ENCODE assay signal across 8 cellular contexts in genomic region chr9:806285-807156, GRCh38. TPM values are rescaled to one million over a fixed set of nuclear protein-coding genes. Genes with fewer than 3 reads are reported as not detected.
DNase-seq lines count a peak whose midpoint lies in the region; ATAC-seq lines count a peak whose summit lies in the region.

No MANE protein-coding gene starts in this region.

- no peaks in the 10 kb centered on the region for H3K79me1 ChIP-seq in trophoblast cell (ENCODE audit: low read length)

- H4K8ac ChIP-seq in trophoblast cell (ENCODE audit: low read depth, low read length), result no peak overlapping the region

- ATAC-seq in HG03097 (IDR thresholded peaks at IDR 0.05; ENCODE audit: low FRiP score, unreplicated experiment) (no peak), HG02852 (IDR thresholded peaks at IDR 0.05; ENCODE audit: unreplicated experiment) (no peak)
- no peak for ATAC-seq in activated T-helper 17 cell treated with anti-CD3 and anti-CD28 coated beads, Interleukin-2, amount 50 U/mL, for 72 hours (replicated peaks)

- peaks cover 18% of the 10 kb centered on the region for H3K27me3 Mint-ChIP-seq in activated T-helper 17 cell treated with anti-CD3 and anti-CD28 coated beads, Interleukin-2, amount 50 U/mL, for 72 hours

- H3K23ac ChIP-seq in trophoblast cell (ENCODE audit: low read length), result no peak overlapping the region

- peak overlapping the region; percentile 17 for H4K91ac ChIP-seq in trophoblast cell (ENCODE audit: low read depth, low read length)

- WGBS in trophoblast cell (ENCODE audit: extremely low coverage, insufficient coverage, insufficient read length), result no CpG with 5 or more reads among the region's 8 CpGs

- H3K14ac ChIP-seq in trophoblast cell (ENCODE audit: low read length), result no peak overlapping the region

- H2AK5ac ChIP-seq in trophoblast cell (ENCODE audit: low read length), result no peak overlapping the region

- no peaks in the 10 kb centered on the region for H3K9me3 Mint-ChIP-seq in activated T-helper 17 cell treated with anti-CD3 and anti-CD28 coated beads, Interleukin-2, amount 50 U/mL, for 72 hours

- H2AFZ ChIP-seq in trophoblast cell (ENCODE audit: insufficient read depth, low read length, poor library complexity), result no peak overlapping the region

- no peaks in the 10 kb centered on the region for H3K4me1 ChIP-seq in trophoblast cell (ENCODE audit: control insufficient read depth in 1 of 2, insufficient read depth in 2 of 2, low read length in 2 of 2)

- no peak overlapping the region for H3K18ac ChIP-seq in trophoblast cell (ENCODE audit: low read length)

- H2BK5ac ChIP-seq in trophoblast cell (ENCODE audit: low read depth, low read length, poor library complexity), result no peak overlapping the region

- no peaks in the 10 kb centered on the region for H3K36me3 Mint-ChIP-seq in activated T-helper 17 cell treated with anti-CD3 and anti-CD28 coated beads, Interleukin-2, amount 50 U/mL, for 72 hours (ENCODE audit: low read depth)

- no peak overlapping the region for H3K4ac ChIP-seq in trophoblast cell (ENCODE audit: low read depth, low read length)

- H3K27ac Mint-ChIP-seq in activated T-helper 17 cell treated with anti-CD3 and anti-CD28 coated beads, Interleukin-2, amount 50 U/mL, for 72 hours, result no peak overlapping the region

- no peaks in the 10 kb centered on the region for H3K36me3 ChIP-seq in trophoblast cell (ENCODE audit: control insufficient read depth in 1 of 2, insufficient read depth in 2 of 2, low read length in 2 of 2)

- no peaks in the 10 kb centered on the region for H3K79me2 ChIP-seq in trophoblast cell (ENCODE audit: control insufficient read depth, insufficient read depth, low read length, poor library complexity)

- no peak overlapping the region for H4K12ac ChIP-seq in trophoblast cell (ENCODE audit: low read depth, low read length)

- H3K27me3 ChIP-seq in trophoblast cell (ENCODE audit: insufficient read depth, low read length), result no peaks in the 10 kb centered on the region

- H3K4me2 ChIP-seq in trophoblast cell (ENCODE audit: low read length), result no peak overlapping the region

- no peak overlapping the region for H3K27ac ChIP-seq in trophoblast cell (ENCODE audit: low read depth, low read length)

- H3K9ac ChIP-seq in trophoblast cell (ENCODE audit: low read length), result no peak overlapping the region

- no peak overlapping the region for H2BK120ac ChIP-seq in trophoblast cell (ENCODE audit: insufficient read depth, low read length, poor library complexity)

- no peak overlapping the region for H3K4me3 ChIP-seq in trophoblast cell (ENCODE audit: low read depth, low read length)

- H3K9me3 ChIP-seq in trophoblast cell (ENCODE audit: insufficient read depth, low read depth, low read length), result no peaks in the 10 kb centered on the region

- H2BK12ac ChIP-seq in trophoblast cell (ENCODE audit: low read length), result peak overlapping the region; percentile 61

- H3K4me1 Mint-ChIP-seq in activated T-helper 17 cell treated with anti-CD3 and anti-CD28 coated beads, Interleukin-2, amount 50 U/mL, for 72 hours, result no peaks in the 10 kb centered on the region

- H3K4me3 Mint-ChIP-seq in activated T-helper 17 cell treated with anti-CD3 and anti-CD28 coated beads, Interleukin-2, amount 50 U/mL, for 72 hours, result no peak overlapping the region

- peak; percentile 36 for DNase-seq in Daoy (ENCODE audit: low read depth)
- peak; percentile 35 for DNase-seq in HT-29 (ENCODE audit: low spot score)
- DNase-seq in SKM-1 (lab: John Stamatoyannopoulos, UW; ENCODE audit: unreplicated experiment), result peak; percentile 31
- DNase-seq in fibroblast of the conjunctiva (ENCODE audit: low read depth), result peak; percentile 14
- peak in 1 of 2 donors; percentile 63 for DNase-seq in trophoblast cell

RNA-seq across cellular contexts. Expression of gene DMRT1, which starts 35.0 kb away (rescaled TPM):
- total RNA-seq in Daoy (2014; rRNA removed; shearing (Covaris generic)), result 0.46 and 0.60 TPM in 2 replicates
- not detected in 2 replicates for total RNA-seq in HT-29 (2014; rRNA removed; shearing (Covaris generic))
- 0.82 and 0.92 TPM in 2 replicates for polyA plus RNA-seq in trophoblast cell (2013)
- under 1 TPM in 1 of 2 donors, not detected in 1; 0.26 TPM for total RNA-seq in activated T-helper 17 cell treated with anti-CD3 and anti-CD28 coated beads, Interleukin-2, amount 50 U/mL, for 72 hours
